9 cellular contexts compared by ENCODE assay signal in the genomic region with DNA sequence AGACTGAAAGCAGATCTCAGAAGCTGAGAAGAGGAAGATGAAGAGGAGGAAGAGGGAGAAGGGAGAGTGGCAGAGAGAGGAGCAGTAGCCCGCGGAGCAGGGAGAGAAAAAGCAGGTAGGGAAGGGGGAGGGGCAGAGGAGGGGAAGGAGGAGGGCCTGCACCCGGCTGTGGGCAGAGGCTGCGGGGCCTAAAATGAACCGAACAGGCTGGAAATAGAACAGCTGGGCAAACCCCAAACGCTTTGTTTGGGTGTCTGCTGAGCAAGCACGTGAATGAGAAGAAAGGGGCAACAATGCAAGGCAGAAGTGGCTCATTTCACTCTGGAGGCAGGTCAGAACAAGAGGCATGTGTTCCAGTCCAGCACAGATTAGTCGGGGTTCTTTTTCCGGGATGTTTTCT. TPM values are rescaled to one million over a fixed set of nuclear protein-coding genes. Genes with fewer than 3 reads are reported as not detected.
DNase-seq lines count a peak whose midpoint lies in the region; ATAC-seq and TF ChIP-seq lines count a peak whose summit lies in the region.
"Had no signal": no experiment of that assay in that cellular context is flagged by ENCODE, and none has a peak within 500 bp of the region (broad histone marks: within the 10 kb centered on the region; RNA-seq: fewer than 3 reads in every experiment).

No MANE protein-coding gene starts in this region.

- no peaks in the 10 kb centered on the region for H3K27me3 ChIP-seq in thoracic aorta (replicated peaks; ENCODE audit: insufficient read depth)

- no peaks in the 10 kb centered on the region for H3K36me3 ChIP-seq in thoracic aorta

- H3K27ac Mint-ChIP-seq in activated naive CD8-positive, alpha-beta T cell: peak overlapping the region; percentile 25
- H3K27ac Mint-ChIP-seq in activated naive CD8-positive, alpha-beta T cell treated with anti-CD3 and anti-CD28 coated beads for 36 hours: no peak overlapping the region
- peak overlapping the region; percentile 63 for H3K27ac Mint-ChIP-seq in T-helper 17 cell

- ATAC-seq in HG03039 (IDR thresholded peaks at IDR 0.05; ENCODE audit: unreplicated experiment) (peak; percentile 71), T-helper 17 cell (peak; percentile 54), thoracic aorta (ENCODE audit: insufficient number of reproducible peaks, low FRiP score, low read depth) (peak; percentile 22), HG03571 (IDR thresholded peaks at IDR 0.05; ENCODE audit: unreplicated experiment) (no peak)
- ATAC-seq: naive thymus-derived CD4-positive, alpha-beta T cell had no signal

- no peaks in the 10 kb centered on the region for H3K9me3 ChIP-seq in T-helper 17 cell (ENCODE audit: control insufficient read depth, low read length, poor library complexity, severe bottlenecking)
- no peaks in the 10 kb centered on the region for H3K9me3 ChIP-seq in thoracic aorta

- H3K4me1 ChIP-seq in thoracic aorta (ENCODE audit: control insufficient read depth in 1 of 2, low read depth in 2 of 2): peaks cover 9 to 19% of the 10 kb centered on the region in 2 donors

- H3K27ac ChIP-seq in thoracic aorta: peak overlapping the region; percentile 56 to 68

- H3K4me3 ChIP-seq in thoracic aorta: peak overlapping the region; percentile 42

- TF ChIP-seq CTCF in thoracic aorta (IDR thresholded peaks at IDR 0.05): no peak

- H3K9me3 Mint-ChIP-seq in activated naive CD8-positive, alpha-beta T cell (ENCODE audit: low read depth): no peaks in the 10 kb centered on the region
- no peaks in the 10 kb centered on the region for H3K9me3 Mint-ChIP-seq in activated naive CD8-positive, alpha-beta T cell treated with anti-CD3 and anti-CD28 coated beads for 36 hours
- H3K9me3 Mint-ChIP-seq: naive thymus-derived CD4-positive, alpha-beta T cell had no signal

- peaks cover 7% of the 10 kb centered on the region for H3K36me3 Mint-ChIP-seq in activated naive CD8-positive, alpha-beta T cell
- H3K36me3 Mint-ChIP-seq in activated naive CD8-positive, alpha-beta T cell treated with anti-CD3 and anti-CD28 coated beads for 36 hours: peaks cover 7% of the 10 kb centered on the region
- peaks cover 5% of the 10 kb centered on the region for H3K36me3 Mint-ChIP-seq in T-helper 17 cell (ENCODE audit: low read depth)

- no peaks in the 10 kb centered on the region for H3K27me3 Mint-ChIP-seq in activated naive CD8-positive, alpha-beta T cell
- no peaks in the 10 kb centered on the region for H3K27me3 Mint-ChIP-seq in activated naive CD8-positive, alpha-beta T cell treated with anti-CD3 and anti-CD28 coated beads for 36 hours
- no peaks in the 10 kb centered on the region for H3K27me3 Mint-ChIP-seq in T-helper 17 cell
- H3K27me3 Mint-ChIP-seq: naive thymus-derived CD4-positive, alpha-beta T cell had no signal

- no peak for DNase-seq in activated naive CD8-positive, alpha-beta T cell treated with anti-CD3 and anti-CD28 coated beads for 36 hours
- DNase-seq in T-helper 17 cell (no peak), thoracic aorta (ENCODE audit: low spot score) (no peak), NCI-H1048 (lab: John Stamatoyannopoulos, UW) (no peak), AG08395 (ENCODE audit: low spot score) (no peak)
- DNase-seq: naive thymus-derived CD4-positive, alpha-beta T cell had no signal

- H3K4me1 Mint-ChIP-seq in activated naive CD8-positive, alpha-beta T cell (ENCODE audit: low read depth): peaks cover 7% of the 10 kb centered on the region
- peaks cover 20% of the 10 kb centered on the region for H3K4me1 Mint-ChIP-seq in activated naive CD8-positive, alpha-beta T cell treated with anti-CD3 and anti-CD28 coated beads for 36 hours
- peaks cover 12% of the 10 kb centered on the region for H3K4me1 Mint-ChIP-seq in T-helper 17 cell

- H3K4me3 Mint-ChIP-seq in activated naive CD8-positive, alpha-beta T cell: no peak overlapping the region
- H3K4me3 Mint-ChIP-seq in activated naive CD8-positive, alpha-beta T cell treated with anti-CD3 and anti-CD28 coated beads for 36 hours: no peak overlapping the region
- no peak overlapping the region for H3K4me3 Mint-ChIP-seq in T-helper 17 cell
- H3K4me3 Mint-ChIP-seq: naive thymus-derived CD4-positive, alpha-beta T cell had no signal

RNA-seq across cellular contexts. Expression of gene KCNC4, which starts 33.5 kb away (rescaled TPM):
- total RNA-seq in activated naive CD8-positive, alpha-beta T cell treated with anti-CD3 and anti-CD28 coated beads for 36 hours: 1 to 10 TPM; 6.9 to 8.0 TPM
- total RNA-seq in T-helper 17 cell: 10 to 100 TPM; 12.2 to 14.7 TPM
- total RNA-seq in thoracic aorta: 10 to 100 TPM; 12.7 to 17.6 TPM
